1 cellular context compared by ENCODE assay signal in genomic region chr11:75204012-75204674, GRCh38.
TF ChIP-seq lines count a peak whose summit lies in the region.

No MANE protein-coding gene starts in this region.

TF ChIP-seq in HepG2, 621 proteins besides CTCF, POLR2A, EP300 and RAD21 (continued from another document and continues in another):
- TF ChIP-seq, protein P1, sequence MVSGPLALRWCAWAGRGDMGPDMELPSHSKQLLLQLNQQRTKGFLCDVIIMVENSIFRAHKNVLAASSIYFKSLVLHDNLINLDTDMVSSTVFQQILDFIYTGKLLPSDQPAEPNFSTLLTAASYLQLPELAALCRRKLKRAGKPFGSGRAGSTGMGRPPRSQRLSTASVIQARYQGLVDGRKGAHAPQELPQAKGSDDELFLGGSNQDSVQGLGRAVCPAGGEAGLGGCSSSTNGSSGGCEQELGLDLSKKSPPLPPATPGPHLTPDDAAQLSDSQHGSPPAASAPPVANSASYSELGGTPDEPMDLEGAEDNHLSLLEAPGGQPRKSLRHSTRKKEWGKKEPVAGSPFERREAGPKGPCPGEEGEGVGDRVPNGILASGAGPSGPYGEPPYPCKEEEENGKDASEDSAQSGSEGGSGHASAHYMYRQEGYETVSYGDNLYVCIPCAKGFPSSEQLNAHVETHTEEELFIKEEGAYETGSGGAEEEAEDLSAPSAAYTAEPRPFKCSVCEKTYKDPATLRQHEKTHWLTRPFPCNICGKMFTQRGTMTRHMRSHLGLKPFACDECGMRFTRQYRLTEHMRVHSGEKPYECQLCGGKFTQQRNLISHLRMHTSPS (CRISPR knock-in tag; IDR thresholded peaks at IDR 0.05; ENCODE audit: low read depth), result 0 out of 2 replicates have a peak, but pooled peaks have one; percentile 58
- peak; percentile 58; the same call in 1 of the 2 replicates for TF ChIP-seq ZNF264 (CRISPR knock-in tag; IDR thresholded peaks at IDR 0.05)
- TF ChIP-seq, protein P2, sequence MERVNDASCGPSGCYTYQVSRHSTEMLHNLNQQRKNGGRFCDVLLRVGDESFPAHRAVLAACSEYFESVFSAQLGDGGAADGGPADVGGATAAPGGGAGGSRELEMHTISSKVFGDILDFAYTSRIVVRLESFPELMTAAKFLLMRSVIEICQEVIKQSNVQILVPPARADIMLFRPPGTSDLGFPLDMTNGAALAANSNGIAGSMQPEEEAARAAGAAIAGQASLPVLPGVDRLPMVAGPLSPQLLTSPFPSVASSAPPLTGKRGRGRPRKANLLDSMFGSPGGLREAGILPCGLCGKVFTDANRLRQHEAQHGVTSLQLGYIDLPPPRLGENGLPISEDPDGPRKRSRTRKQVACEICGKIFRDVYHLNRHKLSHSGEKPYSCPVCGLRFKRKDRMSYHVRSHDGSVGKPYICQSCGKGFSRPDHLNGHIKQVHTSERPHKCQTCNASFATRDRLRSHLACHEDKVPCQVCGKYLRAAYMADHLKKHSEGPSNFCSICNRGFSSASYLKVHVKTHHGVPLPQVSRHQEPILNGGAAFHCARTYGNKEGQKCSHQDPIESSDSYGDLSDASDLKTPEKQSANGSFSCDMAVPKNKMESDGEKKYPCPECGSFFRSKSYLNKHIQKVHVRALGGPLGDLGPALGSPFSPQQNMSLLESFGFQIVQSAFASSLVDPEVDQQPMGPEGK (CRISPR knock-in tag; IDR thresholded peaks at IDR 0.05), result peak; percentile 87
- TF ChIP-seq, protein P3, sequence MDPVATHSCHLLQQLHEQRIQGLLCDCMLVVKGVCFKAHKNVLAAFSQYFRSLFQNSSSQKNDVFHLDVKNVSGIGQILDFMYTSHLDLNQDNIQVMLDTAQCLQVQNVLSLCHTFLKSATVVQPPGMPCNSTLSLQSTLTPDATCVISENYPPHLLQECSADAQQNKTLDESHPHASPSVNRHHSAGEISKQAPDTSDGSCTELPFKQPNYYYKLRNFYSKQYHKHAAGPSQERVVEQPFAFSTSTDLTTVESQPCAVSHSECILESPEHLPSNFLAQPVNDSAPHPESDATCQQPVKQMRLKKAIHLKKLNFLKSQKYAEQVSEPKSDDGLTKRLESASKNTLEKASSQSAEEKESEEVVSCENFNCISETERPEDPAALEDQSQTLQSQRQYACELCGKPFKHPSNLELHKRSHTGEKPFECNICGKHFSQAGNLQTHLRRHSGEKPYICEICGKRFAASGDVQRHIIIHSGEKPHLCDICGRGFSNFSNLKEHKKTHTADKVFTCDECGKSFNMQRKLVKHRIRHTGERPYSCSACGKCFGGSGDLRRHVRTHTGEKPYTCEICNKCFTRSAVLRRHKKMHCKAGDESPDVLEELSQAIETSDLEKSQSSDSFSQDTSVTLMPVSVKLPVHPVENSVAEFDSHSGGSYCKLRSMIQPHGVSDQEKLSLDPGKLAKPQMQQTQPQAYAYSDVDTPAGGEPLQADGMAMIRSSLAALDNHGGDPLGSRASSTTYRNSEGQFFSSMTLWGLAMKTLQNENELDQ (CRISPR knock-in tag; IDR thresholded peaks at IDR 0.05; ENCODE audit: borderline replicate concordance), result no peak
- TF ChIP-seq, protein P4, sequence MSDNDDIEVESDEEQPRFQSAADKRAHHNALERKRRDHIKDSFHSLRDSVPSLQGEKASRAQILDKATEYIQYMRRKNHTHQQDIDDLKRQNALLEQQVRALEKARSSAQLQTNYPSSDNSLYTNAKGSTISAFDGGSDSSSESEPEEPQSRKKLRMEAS (IDR thresholded peaks at IDR 0.05), result peak; percentile 31; the same call in 1 of the 2 replicates
- TF ChIP-seq ZUFSP (CRISPR knock-in tag; IDR thresholded peaks at IDR 0.05; ENCODE audit: borderline replicate concordance), result no peak
- TF ChIP-seq ZNF704 (CRISPR knock-in tag; IDR thresholded peaks at IDR 0.05; ENCODE audit: borderline replicate concordance), result no peak
- no peak for TF ChIP-seq ERF (CRISPR knock-in tag; IDR thresholded peaks at IDR 0.05)
- peak; percentile 60; the same call in 1 of the 2 replicates for TF ChIP-seq ZBTB34 (CRISPR knock-in tag; IDR thresholded peaks at IDR 0.05)
- TF ChIP-seq GATA4 (IDR thresholded peaks at IDR 0.05; ENCODE audit: borderline replicate concordance, low read depth), result no peak
- TF ChIP-seq NR2F6 (IDR thresholded peaks at IDR 0.05), result peak; percentile 88
- TF ChIP-seq NR2F6 (CRISPR knock-in tag; IDR thresholded peaks at IDR 0.05), result peak; percentile 77
- TF ChIP-seq ZNF20 (CRISPR knock-in tag; IDR thresholded peaks at IDR 0.05), result no peak
- no peak for TF ChIP-seq ZBTB33 (CRISPR knock-in tag; IDR thresholded peaks at IDR 0.05)
- TF ChIP-seq, protein P5, sequence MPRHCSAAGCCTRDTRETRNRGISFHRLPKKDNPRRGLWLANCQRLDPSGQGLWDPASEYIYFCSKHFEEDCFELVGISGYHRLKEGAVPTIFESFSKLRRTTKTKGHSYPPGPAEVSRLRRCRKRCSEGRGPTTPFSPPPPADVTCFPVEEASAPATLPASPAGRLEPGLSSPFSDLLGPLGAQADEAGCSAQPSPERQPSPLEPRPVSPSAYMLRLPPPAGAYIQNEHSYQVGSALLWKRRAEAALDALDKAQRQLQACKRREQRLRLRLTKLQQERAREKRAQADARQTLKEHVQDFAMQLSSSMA (CRISPR knock-in tag; IDR thresholded peaks at IDR 0.05), result 0 out of 2 replicates have a peak, but pooled peaks have one; percentile 41
- no peak for TF ChIP-seq ZNF773 (CRISPR knock-in tag; IDR thresholded peaks at IDR 0.05; ENCODE audit: borderline replicate concordance)
- TF ChIP-seq GPN1 (CRISPR knock-in tag; IDR thresholded peaks at IDR 0.05; ENCODE audit: borderline replicate concordance), result no peak
- no peak for TF ChIP-seq MAFF (IDR thresholded peaks at IDR 0.05; ENCODE audit: low read depth, low read length)
- no peak; the same call in 1 of the 2 replicates for TF ChIP-seq ZMYM2 (CRISPR knock-in tag; IDR thresholded peaks at IDR 0.05)
- TF ChIP-seq ZNF7 (CRISPR knock-in tag; IDR thresholded peaks at IDR 0.05), result no peak
- TF ChIP-seq MED8 (CRISPR knock-in tag; IDR thresholded peaks at IDR 0.05; ENCODE audit: insufficient replicate concordance), result peak; percentile 64
- no peak for TF ChIP-seq ZNF75D (CRISPR knock-in tag; IDR thresholded peaks at IDR 0.05; ENCODE audit: borderline replicate concordance)
- TF ChIP-seq ZNF296 (CRISPR knock-in tag; conservative IDR thresholded peaks at IDR 0.05), result no peak
- peak; percentile 62 for TF ChIP-seq YY1 (IDR thresholded peaks at IDR 0.05; ENCODE audit: insufficient read depth, insufficient replicate concordance, low read depth, low read length)
- no peak for TF ChIP-seq FOXK1 (CRISPR knock-in tag; IDR thresholded peaks at IDR 0.05; ENCODE audit: borderline replicate concordance, low read depth)
- TF ChIP-seq ZNF446 (CRISPR knock-in tag; IDR thresholded peaks at IDR 0.05), result no peak
- TF ChIP-seq SRSF1 (optimal IDR thresholded peaks at IDR 0.05; ENCODE audit: low read depth, low read length), result no peak
- TF ChIP-seq PRPF4 (IDR thresholded peaks at IDR 0.05; ENCODE audit: low read depth, low read length, poor library complexity, severe bottlenecking), result no peak
- TF ChIP-seq ZNF724P (CRISPR knock-in tag; IDR thresholded peaks at IDR 0.05; ENCODE audit: borderline replicate concordance), result no peak
- TF ChIP-seq RBM22 (optimal IDR thresholded peaks at IDR 0.05; ENCODE audit: low read length), result no peak
- TF ChIP-seq GZF1 (CRISPR knock-in tag; IDR thresholded peaks at IDR 0.05), result no peak
- TF ChIP-seq ZBTB3 (CRISPR knock-in tag; IDR thresholded peaks at IDR 0.05; ENCODE audit: borderline replicate concordance, low read depth), result no peak
- no peak for TF ChIP-seq ZNF256 (CRISPR knock-in tag; conservative IDR thresholded peaks at IDR 0.05)
- no peak for TF ChIP-seq RNF2 (conservative IDR thresholded peaks at IDR 0.05; ENCODE audit: low read depth)
- no peak for TF ChIP-seq ATRX (CRISPR knock-in tag; IDR thresholded peaks at IDR 0.05; ENCODE audit: borderline replicate concordance)
- TF ChIP-seq ZNF670 (CRISPR knock-in tag; IDR thresholded peaks at IDR 0.05; ENCODE audit: borderline replicate concordance), result no peak
- TF ChIP-seq AGO2 (optimal IDR thresholded peaks at IDR 0.05; ENCODE audit: low read depth, low read length), result no peak
- peak; percentile 38; the same call in 1 of the 2 replicates for TF ChIP-seq ZSCAN25 (CRISPR knock-in tag; IDR thresholded peaks at IDR 0.05)
- TF ChIP-seq MYNN (CRISPR knock-in tag; IDR thresholded peaks at IDR 0.05; ENCODE audit: low read depth), result no peak
- TF ChIP-seq ZFP62 (CRISPR knock-in tag; IDR thresholded peaks at IDR 0.05), result no peak
- TF ChIP-seq ZNF569 (CRISPR knock-in tag; IDR thresholded peaks at IDR 0.05; ENCODE audit: borderline replicate concordance), result no peak
- TF ChIP-seq SIN3A (IDR thresholded peaks at IDR 0.05; ENCODE audit: borderline replicate concordance, low read depth, low read length), result no peak
- TF ChIP-seq ZNF343 (CRISPR knock-in tag; IDR thresholded peaks at IDR 0.05), result no peak
- no peak for TF ChIP-seq KLF13 (CRISPR knock-in tag; IDR thresholded peaks at IDR 0.05)
- no peak for TF ChIP-seq KDM5B (CRISPR knock-in tag; IDR thresholded peaks at IDR 0.05; ENCODE audit: borderline replicate concordance)
- TF ChIP-seq TBX2 (CRISPR knock-in tag; IDR thresholded peaks at IDR 0.05; ENCODE audit: borderline replicate concordance), result peak; percentile 79
- no peak for TF ChIP-seq MLX (CRISPR knock-in tag; IDR thresholded peaks at IDR 0.05)
- TF ChIP-seq FOXJ3 (CRISPR knock-in tag; IDR thresholded peaks at IDR 0.05; ENCODE audit: borderline replicate concordance), result peak; percentile 47; the same call in 1 of the 2 replicates
- TF ChIP-seq ZNF484 (CRISPR knock-in tag; IDR thresholded peaks at IDR 0.05; ENCODE audit: borderline replicate concordance, low read depth), result no peak
- TF ChIP-seq, protein P6, sequence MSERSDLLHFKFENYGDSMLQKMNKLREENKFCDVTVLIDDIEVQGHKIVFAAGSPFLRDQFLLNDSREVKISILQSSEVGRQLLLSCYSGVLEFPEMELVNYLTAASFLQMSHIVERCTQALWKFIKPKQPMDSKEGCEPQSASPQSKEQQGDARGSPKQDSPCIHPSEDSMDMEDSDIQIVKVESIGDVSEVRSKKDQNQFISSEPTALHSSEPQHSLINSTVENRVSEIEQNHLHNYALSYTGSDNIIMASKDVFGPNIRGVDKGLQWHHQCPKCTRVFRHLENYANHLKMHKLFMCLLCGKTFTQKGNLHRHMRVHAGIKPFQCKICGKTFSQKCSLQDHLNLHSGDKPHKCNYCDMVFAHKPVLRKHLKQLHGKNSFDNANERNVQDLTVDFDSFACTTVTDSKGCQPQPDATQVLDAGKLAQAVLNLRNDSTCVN (CRISPR knock-in tag; IDR thresholded peaks at IDR 0.05; ENCODE audit: borderline replicate concordance), result no peak
- no peak for TF ChIP-seq ZNF282 (IDR thresholded peaks at IDR 0.05; ENCODE audit: partially characterized antibody)
- no peak for TF ChIP-seq AHR (CRISPR knock-in tag; IDR thresholded peaks at IDR 0.05)
- TF ChIP-seq ZSCAN31 (CRISPR knock-in tag; IDR thresholded peaks at IDR 0.05; ENCODE audit: low read depth), result peak; percentile 74
- 0 out of 2 replicates have a peak, but pooled peaks have one; percentile 26 for TF ChIP-seq KAT8 (CRISPR knock-in tag; IDR thresholded peaks at IDR 0.05)
- TF ChIP-seq MLLT10 (CRISPR knock-in tag; IDR thresholded peaks at IDR 0.05), result no peak
